In genomic region chr1:11566042-11566825, GRCh38 we compare ENCODE assay signal across 20 cellular contexts.
DNase-seq lines count a peak whose midpoint lies in the region; ATAC-seq and TF ChIP-seq lines count a peak whose summit lies in the region.
"Had no signal": no experiment of that assay in that cellular context is flagged by ENCODE, and none has a peak within 500 bp of the region (broad histone marks: within the 10 kb centered on the region; RNA-seq: fewer than 3 reads in every experiment).

No MANE protein-coding gene starts in this region.

- H3K36me3 ChIP-seq in HEK293 (ENCODE audit: control insufficient read depth in 2 of 2, insufficient read depth in 1 of 2, low read length in 2 of 2) (no peaks in the 10 kb centered on the region), spleen (no peaks in the 10 kb centered on the region), GM23248 (ENCODE audit: low read depth) (no peaks in the 10 kb centered on the region), upper lobe of left lung (no peaks in the 10 kb centered on the region)
- H3K36me3 ChIP-seq: BE2C, SJSA1 had no signal

- H3F3A ChIP-seq in GM23248 (ENCODE audit: insufficient read depth), result no peaks in the 10 kb centered on the region

- no peak for TF ChIP-seq CTCF in HEK293 (tag by site-specific recombination; IDR thresholded peaks at IDR 0.05)
- TF ChIP-seq CTCF in spleen (IDR thresholded peaks at IDR 0.05 in 8 of 11, conservative IDR thresholded peaks at IDR 0.05 in 3 of 11), result no peak
- no peak for TF ChIP-seq CTCF in endothelial cell (IDR thresholded peaks at IDR 0.05; ENCODE audit: unreplicated experiment)
- TF ChIP-seq CTCF in upper lobe of left lung (IDR thresholded peaks at IDR 0.05), result no peak

- DNase-seq in NAMALWA (ENCODE audit: low spot score) (peak; percentile 55), astrocyte of the hippocampus (ENCODE audit: low read depth, low spot score) (peak; percentile 29), spleen (peak; percentile 27), GM23248 (no peak), endothelial cell (ENCODE audit: low spot score) (no peak), upper lobe of left lung (no peak)
- DNase-seq: BE2C; CD4-positive, alpha-beta T cell; COR-L47; DND-41; GOT3; KBM-7; NCI-H1105 treated with DMSO at 0.1 percent for 48 hours; NCI-H2029 treated with DMSO at 0.1 percent for 48 hours; NCI-H2171; NCI-H345; NCI-H524 had no signal

- H3K4me3 Mint-ChIP-seq in endothelial cell (ENCODE audit: unreplicated experiment), result no peak overlapping the region
- H3K4me3 Mint-ChIP-seq: CD4-positive, alpha-beta T cell had no signal

- POLR2A ChIA-PET in HEK293 (lab: Yijun Ruan, JAX), result no interaction called here

- no peaks in the 10 kb centered on the region for H3K9me2 ChIP-seq in GM23248 (ENCODE audit: insufficient read depth)

- no peak for TF ChIP-seq EP300 in upper lobe of left lung (IDR thresholded peaks at IDR 0.05)

- H3K27ac ChIP-seq in HEK293 (ENCODE audit: extremely low read depth, low read depth, low read length) (no peak overlapping the region), spleen (no peak overlapping the region), GM23248 (no peak overlapping the region), upper lobe of left lung (no peak overlapping the region)
- H3K27ac ChIP-seq: SJSA1 had no signal

- H3K27ac Mint-ChIP-seq in endothelial cell (ENCODE audit: unreplicated experiment), result no peak overlapping the region
- H3K27ac Mint-ChIP-seq: CD4-positive, alpha-beta T cell had no signal

- no peak for ATAC-seq in upper lobe of left lung (ENCODE audit: low FRiP score in 2 of 2)
- ATAC-seq: Right ventricle myocardium inferior had no signal

- peaks cover 2% of the 10 kb centered on the region for H3K4me1 Mint-ChIP-seq in endothelial cell (ENCODE audit: unreplicated experiment)

- no peak overlapping the region for H3K9ac ChIP-seq in GM23248

- no peaks in the 10 kb centered on the region for H3K36me3 Mint-ChIP-seq in endothelial cell (ENCODE audit: low read depth, unreplicated experiment)

- H3K4me2 ChIP-seq in GM23248 (ENCODE audit: unreplicated experiment), result no peak overlapping the region

- no peaks in the 10 kb centered on the region for H3K79me2 ChIP-seq in GM23248 (ENCODE audit: insufficient read depth)

- in situ Hi-C loops in GM23248 (cut with MboI), result no loop called here

- peaks cover 3% of the 10 kb centered on the region for H3K27me3 Mint-ChIP-seq in endothelial cell (ENCODE audit: unreplicated experiment)

- no peaks in the 10 kb centered on the region for H3K9me3 Mint-ChIP-seq in endothelial cell (ENCODE audit: unreplicated experiment)
- H3K9me3 Mint-ChIP-seq: CD4-positive, alpha-beta T cell had no signal

- no peaks in the 10 kb centered on the region for H4K20me1 ChIP-seq in GM23248 (ENCODE audit: insufficient read depth)

- H3K4me3 ChIP-seq in HEK293 (ENCODE audit: low read depth, low read length) (no peak overlapping the region), spleen (no peak overlapping the region), GM23248 (no peak overlapping the region), upper lobe of left lung (no peak overlapping the region)
- H3K4me3 ChIP-seq: SJSA1 had no signal

- TF ChIP-seq POLR2A in spleen (IDR thresholded peaks at IDR 0.05), result no peak
- TF ChIP-seq POLR2A in upper lobe of left lung (IDR thresholded peaks at IDR 0.05), result no peak

- WGBS in spleen, 5 donors, result 74 to 85% (median 81%) methylated on average over 11 to 14 of the region's 14 CpGs
- WGBS in GM23248 (ENCODE audit: low coverage in 1 of 2, low lambda C conversion rate in 2 of 2, missing lambda C conversion rate in 2 of 2), 2 experiments, result 42 to 43% methylated on average over 14 of the region's 14 CpGs
- WGBS in upper lobe of left lung, 2 donors, result 70 to 84% methylated on average over 14 of the region's 14 CpGs

- H3K27me3 ChIP-seq in spleen (replicated peaks in 1 of 7) (peaks cover 0 to 80% (median 9%) of the 10 kb centered on the region in 7 donors), GM23248 (replicated peaks; ENCODE audit: insufficient read depth) (peaks cover 14% of the 10 kb centered on the region), upper lobe of left lung (no peaks in the 10 kb centered on the region)
- H3K27me3 ChIP-seq: BE2C had no signal

- H2AFZ ChIP-seq in GM23248, result no peak overlapping the region

- H3K4me1 ChIP-seq in HEK293 (ENCODE audit: control insufficient read depth, insufficient read depth, low read length) (0 out of 2 replicates have a peak, but pooled peaks cover 7% of the 10 kb centered on the region), spleen (peaks cover 0 to 11% (median 3%) of the 10 kb centered on the region in 6 donors), GM23248 (ENCODE audit: insufficient read depth) (no peaks in the 10 kb centered on the region), upper lobe of left lung (no peaks in the 10 kb centered on the region)
- H3K4me1 ChIP-seq: SJSA1 had no signal

- CTCF ChIA-PET in HEK293 (lab: Yijun Ruan, JAX), result no interaction called here

- H3K9me3 ChIP-seq in HEK293 (ENCODE audit: control insufficient read depth, insufficient read depth, low read depth, low read length), result no peaks in the 10 kb centered on the region
- H3K9me3 ChIP-seq in spleen, result no peaks in the 10 kb centered on the region
- no peaks in the 10 kb centered on the region for H3K9me3 ChIP-seq in GM23248 (ENCODE audit: low read depth)
- no peaks in the 10 kb centered on the region for H3K9me3 ChIP-seq in upper lobe of left lung
- H3K9me3 ChIP-seq: BE2C, SJSA1 had no signal

- intact Hi-C loops in spleen (cut with DNase I; ENCODE audit: low total_unique reads), result no loop called here

TF ChIP-seq in HEK293, 187 proteins besides CTCF, POLR2A, EP300 and RAD21:
- TF ChIP-seq ZNF768 (tag by site-specific recombination; IDR thresholded peaks at IDR 0.05), result peak; percentile 64; the same call in 1 of the 2 replicates
- TF ChIP-seq ZNF510 (tag by site-specific recombination; IDR thresholded peaks at IDR 0.05; ENCODE audit: insufficient replicate concordance), result no peak
- TF ChIP-seq KLF7 (tag by site-specific recombination; IDR thresholded peaks at IDR 0.05; ENCODE audit: borderline replicate concordance), result no peak
- no peak for TF ChIP-seq ZBTB48 (tag by site-specific recombination; IDR thresholded peaks at IDR 0.05)
TF ChIP-seq in HEK293: peak in this region for 1.

Comparison
In these comparisons a context has a peak if more than half of its experiments do, and no peak if none do; other contexts are left out.
1. DNase-seq: peak in NAMALWA (single experiment), astrocyte of the hippocampus (single experiment) and spleen (single experiment); none in GM23248 (single experiment), endothelial cell (single experiment) and upper lobe of left lung (0 of 2).